ENCODE assay signal across 13 cellular contexts in genomic region chr3:158788446-158788845, GRCh38. TPM values are rescaled to one million over a fixed set of nuclear protein-coding genes. Genes with fewer than 3 reads are reported as not detected.
"Had no signal": no experiment of that assay in that cellular context is flagged by ENCODE, and none has a peak within 500 bp of the region (broad histone marks: within the 10 kb centered on the region; RNA-seq: fewer than 3 reads in every experiment).

No MANE protein-coding gene starts in this region.

- H3K4me1 ChIP-seq: parathyroid adenoma, uterus had no signal

- H3K27me3 ChIP-seq: thyroid gland, uterus had no signal

- H3K36me3 Mint-ChIP-seq: naive B cell, WTC11 had no signal

- ATAC-seq: T-helper 17 cell, WTC11 had no signal

- H3K27me3 Mint-ChIP-seq: activated CD4-positive, alpha-beta T cell treated with anti-CD3 and anti-CD28 coated beads, Interleukin-2, amount 10 ng/mL, durations not matched to agents 24 days and 14 days; dendritic cell treated with granulocyte-macrophage colony-stimulating factor and Interleukin-4, amounts not matched to agents 40 ng/mL and 50 ng/mL, for 4 days; naive B cell; T-helper 17 cell had no signal

- H3K9me3 ChIP-seq: thyroid gland had no signal

- DNase-seq: activated CD4-positive, alpha-beta T cell treated with anti-CD3 and anti-CD28 coated beads, Interleukin-2, amount 10 ng/mL, durations not matched to agents 24 days and 14 days; activated naive CD4-positive, alpha-beta T cell treated with anti-CD3 and anti-CD28 coated beads for 36 hours; endodermal cell; kidney glomerular epithelial cell; naive B cell; retina; T-helper 17 cell; thyroid gland; uterus had no signal

- H3K4me1 Mint-ChIP-seq: endodermal cell, WTC11 had no signal

- H3K79me2 ChIP-seq: parathyroid adenoma had no signal

- H3K9ac ChIP-seq: parathyroid adenoma had no signal

- H3K4me3 ChIP-seq: skin epidermis, thyroid gland, uterus had no signal

- H3K36me3 ChIP-seq: thyroid gland, uterus had no signal

- H3K27ac Mint-ChIP-seq: activated CD4-positive, alpha-beta T cell treated with anti-CD3 and anti-CD28 coated beads, Interleukin-2, amount 10 ng/mL, durations not matched to agents 24 days and 14 days; activated naive CD4-positive, alpha-beta T cell treated with anti-CD3 and anti-CD28 coated beads for 36 hours; dendritic cell treated with granulocyte-macrophage colony-stimulating factor and Interleukin-4, amounts not matched to agents 40 ng/mL and 50 ng/mL, for 4 days; endodermal cell; T-helper 17 cell; WTC11 had no signal

- H3K9me3 Mint-ChIP-seq: activated CD4-positive, alpha-beta T cell treated with anti-CD3 and anti-CD28 coated beads, Interleukin-2, amount 10 ng/mL, durations not matched to agents 24 days and 14 days; activated naive CD4-positive, alpha-beta T cell treated with anti-CD3 and anti-CD28 coated beads for 36 hours; dendritic cell treated with granulocyte-macrophage colony-stimulating factor and Interleukin-4, amounts not matched to agents 40 ng/mL and 50 ng/mL, for 4 days; endodermal cell; WTC11 had no signal

- H2AFZ ChIP-seq: parathyroid adenoma had no signal

- H3K4me3 Mint-ChIP-seq: activated CD4-positive, alpha-beta T cell treated with anti-CD3 and anti-CD28 coated beads, Interleukin-2, amount 10 ng/mL, durations not matched to agents 24 days and 14 days; activated naive CD4-positive, alpha-beta T cell treated with anti-CD3 and anti-CD28 coated beads for 36 hours; dendritic cell treated with granulocyte-macrophage colony-stimulating factor and Interleukin-4, amounts not matched to agents 40 ng/mL and 50 ng/mL, for 4 days; endodermal cell; naive B cell; T-helper 17 cell; WTC11 had no signal

- H3K27ac ChIP-seq: parathyroid adenoma, skin epidermis, thyroid gland, uterus had no signal

RNA-seq across cellular contexts. Expression of gene RARRES1, which starts 56.2 kb away (rescaled TPM):
- total RNA-seq: activated CD4-positive, alpha-beta T cell treated with anti-CD3 and anti-CD28 coated beads, Interleukin-2, amount 10 ng/mL, durations not matched to agents 24 days and 14 days; activated naive CD4-positive, alpha-beta T cell treated with anti-CD3 and anti-CD28 coated beads for 36 hours; T-helper 17 cell had no signal
